Comparison of ENCODE assay signal across 8 cellular contexts in the genomic region with DNA sequence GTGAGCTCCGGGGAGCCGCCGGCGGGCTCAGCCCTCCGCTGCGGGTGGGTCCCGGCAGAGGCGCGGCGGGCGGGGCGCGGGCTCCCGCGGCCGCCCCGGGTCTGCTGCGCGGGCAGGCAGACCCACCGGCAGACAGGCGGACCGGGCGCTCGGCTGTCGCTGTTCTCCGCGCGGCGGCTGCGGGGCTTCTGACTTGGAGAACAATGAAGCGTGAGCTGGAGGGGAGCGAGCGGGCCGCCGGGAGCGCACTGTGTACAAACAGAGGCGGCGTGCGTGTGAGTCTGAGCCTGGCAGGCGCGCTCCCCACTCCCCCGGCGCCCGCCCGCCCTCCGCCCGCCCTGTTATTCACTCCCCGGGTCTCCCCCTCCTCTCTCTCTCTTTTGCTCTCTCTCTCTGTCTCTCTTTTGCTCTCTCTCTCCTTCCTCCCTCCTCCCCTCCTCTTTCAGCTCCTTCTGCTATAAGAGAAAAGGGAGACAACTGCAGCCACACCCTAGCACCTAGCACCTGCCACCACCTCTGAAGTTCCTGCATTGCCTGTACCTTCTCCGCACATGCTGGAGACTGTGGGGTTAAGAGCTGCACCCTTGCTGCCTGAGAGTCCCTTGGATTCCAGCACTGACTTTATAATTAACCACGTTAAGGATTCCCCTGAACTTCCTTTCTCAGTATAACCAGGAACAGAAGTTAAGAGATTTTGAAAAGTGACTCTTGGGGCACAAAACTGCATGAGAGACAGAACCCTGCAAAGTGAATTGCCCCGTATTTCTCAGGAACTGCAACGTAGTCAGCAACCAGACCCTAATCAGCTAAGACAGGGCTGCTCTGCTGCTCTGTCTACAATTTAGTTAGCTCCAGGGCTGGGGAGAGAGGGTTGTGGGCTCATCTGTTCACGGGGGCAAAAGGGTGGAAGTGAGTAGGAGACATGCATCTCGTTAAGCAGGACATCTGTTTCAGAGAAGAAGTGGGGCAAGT. TPM values are rescaled to one million over a fixed set of nuclear protein-coding genes. Genes with fewer than 3 reads are reported as not detected.
A peak's percentile ranks its signal among the peaks of the same experiment; 100 is the strongest.
DNase-seq lines count a peak whose midpoint lies in the region; ATAC-seq, FAIRE-seq and TF ChIP-seq lines count a peak whose summit lies in the region.

A gene with protein sequence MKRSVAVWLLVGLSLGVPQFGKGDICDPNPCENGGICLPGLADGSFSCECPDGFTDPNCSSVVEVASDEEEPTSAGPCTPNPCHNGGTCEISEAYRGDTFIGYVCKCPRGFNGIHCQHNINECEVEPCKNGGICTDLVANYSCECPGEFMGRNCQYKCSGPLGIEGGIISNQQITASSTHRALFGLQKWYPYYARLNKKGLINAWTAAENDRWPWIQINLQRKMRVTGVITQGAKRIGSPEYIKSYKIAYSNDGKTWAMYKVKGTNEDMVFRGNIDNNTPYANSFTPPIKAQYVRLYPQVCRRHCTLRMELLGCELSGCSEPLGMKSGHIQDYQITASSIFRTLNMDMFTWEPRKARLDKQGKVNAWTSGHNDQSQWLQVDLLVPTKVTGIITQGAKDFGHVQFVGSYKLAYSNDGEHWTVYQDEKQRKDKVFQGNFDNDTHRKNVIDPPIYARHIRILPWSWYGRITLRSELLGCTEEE (minus strand): TSS at position 277 of the 972 bp plus-strand sequence. CDS start 506 bp downstream, outside the sequence.

- DNase-seq in GM23248 (peak; percentile 56), RCC 7860 (ENCODE audit: low spot score) (peak; percentile 25), esophagus muscularis mucosa (ENCODE audit: extremely low spot score) (no peak), mucosa of descending colon (peak; percentile 62 to 67 (median 65)), vagina (ENCODE audit: extremely low spot score in 2 of 2) (no peak), OCI-M2 (lab: John Stamatoyannopoulos, UW; ENCODE audit: unreplicated experiment) (no peak)
- DNase-seq in activated effector memory CD4-positive, alpha-beta T cell treated with Interleukin-2 at 50 U/mL for 16 hours = no peak

- H2AFZ ChIP-seq in GM23248 = peak within 1 kb of the TSS; percentile 62

- 3 to 15% methylated on average over 8 to 44 of the region's 54 CpGs for WGBS in GM23248 (ENCODE audit: low coverage in 1 of 2, low lambda C conversion rate in 2 of 2, missing lambda C conversion rate in 2 of 2), 2 experiments
- WGBS in esophagus muscularis mucosa = 2% methylated on average over 22 of the region's 54 CpGs

- H3K27ac ChIP-seq in GM23248 (no peak within 1 kb of the TSS), esophagus muscularis mucosa (replicated peaks in 1 of 4) (peak within 1 kb of the TSS; percentile 64 to 75 (median 70)), vagina (peak within 1 kb of the TSS; percentile 74)

- H3K4me1 ChIP-seq in GM23248 (ENCODE audit: insufficient read depth) (no peaks in the 10 kb centered on the region), esophagus muscularis mucosa (peaks cover 8 to 39% (median 35%) of the 10 kb centered on the region in 4 donors), mucosa of descending colon (ENCODE audit: low read depth) (peaks cover 10% of the 10 kb centered on the region), vagina (peaks cover 24% of the 10 kb centered on the region)

- intact Hi-C loops in esophagus muscularis mucosa (cut with DNase I) (no loop called here), mucosa of descending colon (cut with DNase I, micrococcal nuclease) (no loop called here), vagina (cut with DNase I) (no loop called here)

- ATAC-seq in mucosa of descending colon (peak; percentile 54), GM18505 (IDR thresholded peaks at IDR 0.05; ENCODE audit: unreplicated experiment) (no peak)

- no peak for TF ChIP-seq EP300 in esophagus muscularis mucosa (IDR thresholded peaks at IDR 0.05)

- TF ChIP-seq CTCF in esophagus muscularis mucosa (IDR thresholded peaks at IDR 0.05) (no peak), mucosa of descending colon (IDR thresholded peaks at IDR 0.05) (no peak), vagina (IDR thresholded peaks at IDR 0.05) (no peak)

- in situ Hi-C loops in GM23248 (cut with MboI) = no loop called here

- no peaks in the 10 kb centered on the region for H3K36me3 ChIP-seq in GM23248 (ENCODE audit: low read depth)
- H3K36me3 ChIP-seq in esophagus muscularis mucosa = no peaks in the 10 kb centered on the region
- no peaks in the 10 kb centered on the region for H3K36me3 ChIP-seq in mucosa of descending colon (ENCODE audit: low read depth)
- no peaks in the 10 kb centered on the region for H3K36me3 ChIP-seq in vagina

- no peak within 1 kb of the TSS for H3K9ac ChIP-seq in GM23248

- no peaks in the 10 kb centered on the region for H4K20me1 ChIP-seq in GM23248 (ENCODE audit: insufficient read depth)

- TF ChIP-seq POLR2A in esophagus muscularis mucosa (IDR thresholded peaks at IDR 0.05; ENCODE audit: low read depth) = no peak
- no peak for TF ChIP-seq POLR2A in vagina (IDR thresholded peaks at IDR 0.05)
- no peak for TF ChIP-seq POLR2A in GM18505 (IDR thresholded peaks at IDR 0.05; ENCODE audit: borderline replicate concordance, extremely low read depth, insufficient read depth, insufficient read length)

- no peaks in the 10 kb centered on the region for H3K79me2 ChIP-seq in GM23248 (ENCODE audit: insufficient read depth)

- H3K27me3 ChIP-seq in GM23248 (replicated peaks; ENCODE audit: insufficient read depth) (peaks cover 54% of the 10 kb centered on the region), esophagus muscularis mucosa (peaks cover 0 to 51% (median 9%) of the 10 kb centered on the region in 4 donors), vagina (no peaks in the 10 kb centered on the region)

- H3K9me3 ChIP-seq in GM23248 (ENCODE audit: low read depth) (no peaks in the 10 kb centered on the region), esophagus muscularis mucosa (no peaks in the 10 kb centered on the region), mucosa of descending colon (no peaks in the 10 kb centered on the region), vagina (no peaks in the 10 kb centered on the region)

- peak within 1 kb of the TSS; percentile 59 for H3K4me2 ChIP-seq in GM23248 (ENCODE audit: unreplicated experiment)

- FAIRE-seq in RCC 7860 (lab: Jason Lieb, UNC) = no peak

- no peaks in the 10 kb centered on the region for H3K9me2 ChIP-seq in GM23248 (ENCODE audit: insufficient read depth)

- H3K4me3 ChIP-seq in GM23248 (peak within 1 kb of the TSS; percentile 65), esophagus muscularis mucosa (peak within 1 kb of the TSS; percentile 57 to 65 (median 61)), mucosa of descending colon (peak within 1 kb of the TSS; percentile 69), vagina (peak within 1 kb of the TSS; percentile 64 to 66)

- no peaks in the 10 kb centered on the region for H3F3A ChIP-seq in GM23248 (ENCODE audit: insufficient read depth)

RNA-seq across cellular contexts. Expression of the gene that starts here (rescaled TPM):
- 16.3 and 24.1 TPM in 2 replicates for total RNA-seq in GM23248 (2014; rRNA removed; shearing (Covaris generic))
- polyA plus RNA-seq in GM23248 (2016; fragmentation: Nextera tagmentation; extraction: Ambion mirVana) = 16.5 and 17.7 TPM in 2 replicates
- total RNA-seq in esophagus muscularis mucosa (10 to 100 TPM in 3 of 4 donors, 1 to 10 TPM in 1; 10.0 to 17.9 (median 10.8) TPM), mucosa of descending colon (10 to 100 TPM; 29.7 to 39.8 (median 39.6) TPM), vagina (15.2 TPM)

Comparison
In these comparisons a context has a peak if more than half of its experiments do, and no peak if none do; other contexts are left out.
1. DNase-seq: peak in GM23248 (single experiment), RCC 7860 (single experiment) and mucosa of descending colon (3 of 3); none in esophagus muscularis mucosa (single experiment), vagina (0 of 2), OCI-M2 (single experiment) and activated effector memory CD4-positive, alpha-beta T cell treated with Interleukin-2 at 50 U/mL for 16 hours (single experiment).
2. Peak in every context shown above with its lines, with median percentiles within 50 percentile points of each other: H3K4me3 ChIP-seq.